8 cellular contexts compared by ENCODE assay signal in genomic region chr1:207050768-207051614, GRCh38. TPM values are rescaled to one million over a fixed set of nuclear protein-coding genes. Genes with fewer than 3 reads are reported as not detected.
A peak's percentile ranks its signal among the peaks of the same experiment; 100 is the strongest.
DNase-seq lines count a peak whose midpoint lies in the region; ATAC-seq, FAIRE-seq and TF ChIP-seq lines count a peak whose summit lies in the region.

Gene YOD1, minus strand, starts transcription at chr1:207051208. Its CDS starts 178 bp downstream, at chr1:207051030.

- peaks cover 29% of the 10 kb centered on the region for H4K20me1 ChIP-seq in astrocyte (ENCODE audit: insufficient read depth, low read length)

- peaks cover 23% of the 10 kb centered on the region for H3K4me1 Mint-ChIP-seq in astrocyte (ENCODE audit: low read depth, unreplicated experiment)

- peak within 1 kb of the TSS; percentile 98 for H3K9ac ChIP-seq in astrocyte (ENCODE audit: low read length)

- DNase-seq in GF-D8 (lab: John Stamatoyannopoulos, UW) (peak; percentile 19), NCI-H1930 (lab: John Stamatoyannopoulos, UW) (peak; percentile 73 to 88), T-helper 22 cell (ENCODE audit: low read depth) (peak; percentile 82), astrocyte (ENCODE audit: low read depth) (peak; percentile 76), hepatic stellate cell (ENCODE audit: low spot score) (peak; percentile 87), putamen (ENCODE audit: low spot score) (peak; percentile 89), urothelium cell line (ENCODE audit: low spot score) (peak; percentile 92)

- peak within 1 kb of the TSS; percentile 100 for H3K4me3 Mint-ChIP-seq in astrocyte (ENCODE audit: unreplicated experiment)

- peak within 1 kb of the TSS; percentile 93 for H3K4me2 ChIP-seq in astrocyte (ENCODE audit: low read length)

- H3K4me3 ChIP-seq in astrocyte (ENCODE audit: insufficient read depth, low read depth, low read length) = peak within 1 kb of the TSS; percentile 93

- H2AFZ ChIP-seq in astrocyte (ENCODE audit: low read depth, low read length) = peak within 1 kb of the TSS; percentile 86

- peak within 1 kb of the TSS; percentile 97 for H3K27ac ChIP-seq in astrocyte (ENCODE audit: low read depth, low read length)

- no peaks in the 10 kb centered on the region for H3K9me3 Mint-ChIP-seq in astrocyte (ENCODE audit: unreplicated experiment)

- H3K4me1 ChIP-seq in astrocyte (ENCODE audit: insufficient read depth, low read length) = peaks cover 22% of the 10 kb centered on the region

- H3K36me3 Mint-ChIP-seq in astrocyte (ENCODE audit: low read depth, unreplicated experiment) = peaks cover 3% of the 10 kb centered on the region

- peaks cover 16% of the 10 kb centered on the region for H3K36me3 ChIP-seq in astrocyte (ENCODE audit: insufficient read depth, low read length)

- TF ChIP-seq CTCF in astrocyte (IDR thresholded peaks at IDR 0.05; ENCODE audit: insufficient read depth, low read depth, low read length) = no peak

- peak within 1 kb of the TSS; percentile 96 for H3K27ac Mint-ChIP-seq in astrocyte (ENCODE audit: unreplicated experiment)

- peaks cover 48% of the 10 kb centered on the region for H3K79me2 ChIP-seq in astrocyte (ENCODE audit: insufficient read depth, low read length)

- no peaks in the 10 kb centered on the region for H3K9me3 ChIP-seq in astrocyte (ENCODE audit: insufficient read depth, low read depth, low read length)

- no peaks in the 10 kb centered on the region for H3K27me3 Mint-ChIP-seq in astrocyte (ENCODE audit: low read depth, unreplicated experiment)

- FAIRE-seq in astrocyte (lab: Jason Lieb, UNC) (no peak), urothelium cell line (lab: Jason Lieb, UNC) (no peak)

- ATAC-seq in HG02623 (IDR thresholded peaks at IDR 0.05; ENCODE audit: unreplicated experiment) = peak; percentile 34

- no peaks in the 10 kb centered on the region for H3K27me3 ChIP-seq in astrocyte (ENCODE audit: insufficient read depth, low read length)

RNA-seq across cellular contexts. Expression of gene YOD1, which starts in this region (rescaled TPM):
- total RNA-seq in astrocyte = 13.4 and 14.8 TPM in 2 replicates

Comparison
In these comparisons a context has a peak if more than half of its experiments do, and no peak if none do; other contexts are left out.
1. Peak in every context shown above with its lines: DNase-seq, ATAC-seq, H3K4me3 ChIP-seq and H3K27ac ChIP-seq.
2. DNase-seq: peak in every context shown above with its lines; median percentile 92 in urothelium cell line; 89 in putamen; 87 in hepatic stellate cell; 82 in T-helper 22 cell; 80 in NCI-H1930; 76 in astrocyte; 19 in GF-D8.